In genomic region chr9:14322211-14323082, GRCh38 we compare ENCODE assay signal across 8 cellular contexts. TPM values are rescaled to one million over a fixed set of nuclear protein-coding genes. Genes with fewer than 3 reads are reported as not detected.
DNase-seq lines count a peak whose midpoint lies in the region; ATAC-seq and TF ChIP-seq lines count a peak whose summit lies in the region.

No MANE protein-coding gene starts in this region.

- H3K4me3 Mint-ChIP-seq in chondrocyte (ENCODE audit: unreplicated experiment) = peak overlapping the region; percentile 85

- H3K9me3 Mint-ChIP-seq in chondrocyte (ENCODE audit: low read depth) = no peaks in the 10 kb centered on the region

- H3K4me1 Mint-ChIP-seq in chondrocyte (ENCODE audit: low read depth) = peaks cover 61% of the 10 kb centered on the region

- peak; percentile 91 for DNase-seq in AG08396 (ENCODE audit: low spot score)
- peak; percentile 82 for DNase-seq in NCI-H2171 treated with DMSO at 0.1 percent for 48 hours (lab: John Stamatoyannopoulos, UW)
- peak; percentile 71 for DNase-seq in activated CD4-positive, CD25-positive, alpha-beta regulatory T cell treated with anti-CD3 and anti-CD28 coated beads, Interleukin-2, amount 50 U/mL, for 72 hours
- DNase-seq in chondrocyte (ENCODE audit: low spot score) = peak; percentile 95
- peak; percentile 90 to 93 for DNase-seq in left colon
- DNase-seq in stimulated activated CD4-positive, alpha-beta T cell treated with anti-CD3 and anti-CD28 coated beads, Interleukin-1b, Interleukin-23, amount 100 ng/mL, for 4 hours (ENCODE audit: low read depth in 2 of 2) = peak; percentile 51 to 68

- no peaks in the 10 kb centered on the region for H3K36me3 Mint-ChIP-seq in chondrocyte (ENCODE audit: low read depth)

- peak; percentile 86 for ATAC-seq in GM18858 (IDR thresholded peaks at IDR 0.05; ENCODE audit: unreplicated experiment)
- ATAC-seq in HG03060 (IDR thresholded peaks at IDR 0.05; ENCODE audit: low read depth, unreplicated experiment) = peak; percentile 29
- ATAC-seq in left colon = peak; percentile 93

- peak overlapping the region; percentile 91 for H3K27ac Mint-ChIP-seq in chondrocyte (ENCODE audit: unreplicated experiment)

- intact Hi-C loops in left colon (cut with DNase I, micrococcal nuclease) = no loop called here

- TF ChIP-seq CTCF in chondrocyte (IDR thresholded peaks at IDR 0.05) = peak; percentile 83

- no peaks in the 10 kb centered on the region for H3K27me3 Mint-ChIP-seq in chondrocyte (ENCODE audit: low read depth)

RNA-seq across cellular contexts. Expression of gene NFIB, which starts 8.5 kb away (rescaled TPM):
- total RNA-seq in chondrocyte (28.2 to 66.3 TPM (median 63.1 TPM) in 3 replicates), left colon (10 to 100 TPM; 45.2 to 74.7 TPM)

Comparison
In these comparisons a context has a peak if more than half of its experiments do, and no peak if none do; other contexts are left out.
1. Peak in every context shown above with its lines: DNase-seq and ATAC-seq.
2. ATAC-seq: peak in every context shown above with its lines; median percentile 93 in left colon; 86 in GM18858; 29 in HG03060.